In the genomic region with DNA sequence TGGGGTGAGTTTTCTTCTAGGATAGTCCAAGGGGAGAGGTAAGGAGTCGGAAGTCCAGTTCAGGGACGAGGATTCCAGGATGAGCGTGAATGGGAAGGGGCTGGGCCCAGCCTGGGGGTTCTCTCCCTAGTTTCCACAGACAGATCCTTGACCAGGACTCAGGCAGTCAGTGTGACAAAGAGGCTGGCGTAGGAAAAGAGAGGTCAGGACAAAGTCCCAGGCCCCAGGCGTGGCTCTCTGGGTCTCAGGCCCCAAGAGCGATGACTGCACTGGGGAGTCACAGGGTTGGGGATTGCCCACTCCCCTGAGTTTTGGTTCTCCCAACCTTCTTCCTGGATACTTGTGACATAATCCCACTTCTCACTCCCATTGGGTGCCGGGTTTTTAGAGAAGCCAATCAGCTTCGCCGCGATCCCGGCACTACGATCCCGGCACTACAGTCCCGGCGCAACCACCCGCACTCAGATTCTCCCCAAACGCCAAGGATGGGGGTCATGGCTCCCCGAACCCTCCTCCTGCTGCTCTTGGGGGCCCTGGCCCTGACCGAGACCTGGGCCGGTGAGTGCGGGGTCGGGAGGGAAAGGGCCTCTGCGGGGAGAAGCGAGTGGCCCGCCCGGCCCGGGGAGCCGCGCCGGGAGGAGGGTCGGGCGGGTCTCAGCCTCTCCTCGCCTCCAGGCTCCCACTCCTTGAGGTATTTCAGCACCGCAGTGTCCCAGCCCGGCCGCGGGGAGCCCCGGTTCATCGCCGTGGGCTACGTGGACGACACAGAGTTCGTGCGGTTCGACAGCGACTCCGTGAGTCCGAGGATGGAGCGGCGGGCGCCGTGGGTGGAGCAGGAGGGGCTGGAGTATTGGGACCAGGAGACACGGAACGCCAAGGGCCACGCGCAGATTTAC, we compare ENCODE assay signal across 1 cellular context.
TF ChIP-seq lines count a peak whose summit lies in the region.

No MANE protein-coding gene starts in this region.

TF ChIP-seq in GM12878, 131 proteins besides CTCF, POLR2A, EP300 and RAD21 (continued from another document):
- TF ChIP-seq, protein P1, sequence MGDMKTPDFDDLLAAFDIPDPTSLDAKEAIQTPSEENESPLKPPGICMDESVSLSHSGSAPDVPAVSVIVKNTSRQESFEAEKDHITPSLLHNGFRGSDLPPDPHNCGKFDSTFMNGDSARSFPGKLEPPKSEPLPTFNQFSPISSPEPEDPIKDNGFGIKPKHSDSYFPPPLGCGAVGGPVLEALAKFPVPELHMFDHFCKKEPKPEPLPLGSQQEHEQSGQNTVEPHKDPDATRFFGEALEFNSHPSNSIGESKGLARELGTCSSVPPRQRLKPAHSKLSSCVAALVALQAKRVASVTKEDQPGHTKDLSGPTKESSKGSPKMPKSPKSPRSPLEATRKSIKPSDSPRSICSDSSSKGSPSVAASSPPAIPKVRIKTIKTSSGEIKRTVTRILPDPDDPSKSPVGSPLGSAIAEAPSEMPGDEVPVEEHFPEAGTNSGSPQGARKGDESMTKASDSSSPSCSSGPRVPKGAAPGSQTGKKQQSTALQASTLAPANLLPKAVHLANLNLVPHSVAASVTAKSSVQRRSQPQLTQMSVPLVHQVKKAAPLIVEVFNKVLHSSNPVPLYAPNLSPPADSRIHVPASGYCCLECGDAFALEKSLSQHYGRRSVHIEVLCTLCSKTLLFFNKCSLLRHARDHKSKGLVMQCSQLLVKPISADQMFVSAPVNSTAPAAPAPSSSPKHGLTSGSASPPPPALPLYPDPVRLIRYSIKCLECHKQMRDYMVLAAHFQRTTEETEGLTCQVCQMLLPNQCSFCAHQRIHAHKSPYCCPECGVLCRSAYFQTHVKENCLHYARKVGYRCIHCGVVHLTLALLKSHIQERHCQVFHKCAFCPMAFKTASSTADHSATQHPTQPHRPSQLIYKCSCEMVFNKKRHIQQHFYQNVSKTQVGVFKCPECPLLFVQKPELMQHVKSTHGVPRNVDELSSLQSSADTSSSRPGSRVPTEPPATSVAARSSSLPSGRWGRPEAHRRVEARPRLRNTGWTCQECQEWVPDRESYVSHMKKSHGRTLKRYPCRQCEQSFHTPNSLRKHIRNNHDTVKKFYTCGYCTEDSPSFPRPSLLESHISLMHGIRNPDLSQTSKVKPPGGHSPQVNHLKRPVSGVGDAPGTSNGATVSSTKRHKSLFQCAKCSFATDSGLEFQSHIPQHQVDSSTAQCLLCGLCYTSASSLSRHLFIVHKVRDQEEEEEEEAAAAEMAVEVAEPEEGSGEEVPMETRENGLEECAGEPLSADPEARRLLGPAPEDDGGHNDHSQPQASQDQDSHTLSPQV (IDR thresholded peaks at IDR 0.05) = no peak
- no peak for TF ChIP-seq SRF (IDR thresholded peaks at IDR 0.05; ENCODE audit: low read depth in 2 of 2, low read length in 2 of 2)
- no peak; the same call in 1 of the 2 replicates for TF ChIP-seq EED (IDR thresholded peaks at IDR 0.05; ENCODE audit: low read depth)
